12 cellular contexts compared by ENCODE assay signal in genomic region chr16:17330019-17330570, GRCh38.
"Had no signal": no experiment of that assay in that cellular context is flagged by ENCODE, and none has a peak within 500 bp of the region (broad histone marks: within the 10 kb centered on the region; RNA-seq: fewer than 3 reads in every experiment).

No MANE protein-coding gene starts in this region.

- ATAC-seq: foreskin keratinocyte had no signal

- H3K9me3 Mint-ChIP-seq: neural crest cell had no signal

- H3K27me3 Mint-ChIP-seq: activated naive CD8-positive, alpha-beta T cell had no signal

- H3K9me3 ChIP-seq: heart right ventricle, ovary had no signal

- DNase-seq: activated CD4-positive, alpha-beta T cell treated with anti-CD3 and anti-CD28 coated beads, Interleukin-2, amount 50 U/mL, for 4 hours; activated gamma-delta T cell; activated T-cell treated with anti-CD3 and anti-CD28 coated beads, Interleukin-2, amount 50 U/mL, for 48 hours; amygdala; dorsolateral prefrontal cortex; foreskin keratinocyte; heart right ventricle; mesendoderm; ovary had no signal

- H3K36me3 ChIP-seq: heart right ventricle, ovary had no signal

- H3K36me3 Mint-ChIP-seq: activated naive CD8-positive, alpha-beta T cell had no signal

- H3K4me3 Mint-ChIP-seq: activated naive CD8-positive, alpha-beta T cell; neural crest cell had no signal

- H3K4me1 Mint-ChIP-seq: neural crest cell had no signal

- H3K27ac Mint-ChIP-seq: activated naive CD8-positive, alpha-beta T cell had no signal

- H3K27me3 ChIP-seq: dorsolateral prefrontal cortex, foreskin keratinocyte, heart right ventricle, ovary had no signal

- H3K4me3 ChIP-seq: dorsolateral prefrontal cortex, heart right ventricle, ovary, smooth muscle cell had no signal

- H3K27ac ChIP-seq: dorsolateral prefrontal cortex, foreskin keratinocyte had no signal
